In the genomic region with DNA sequence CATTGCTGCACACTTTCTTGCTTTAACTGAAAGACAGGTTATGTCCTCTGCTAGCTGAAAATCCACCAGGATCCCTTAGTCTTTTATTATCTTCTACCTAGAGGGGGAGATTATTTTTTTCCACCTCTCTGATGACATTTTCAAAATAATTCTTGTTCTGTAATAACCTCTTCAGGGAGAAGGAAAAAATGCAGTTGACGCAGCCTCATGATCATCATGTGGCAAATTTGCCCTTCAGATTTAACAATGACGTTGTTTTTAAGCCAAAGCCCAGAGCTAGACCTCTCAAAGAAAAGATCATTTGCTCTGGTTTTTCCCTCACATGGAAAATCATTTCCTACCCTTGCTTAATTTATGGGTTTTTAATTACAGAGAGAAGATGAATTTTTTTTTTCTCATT, we compare ENCODE assay signal across 18 cellular contexts.
"Had no signal": no experiment of that assay in that cellular context is flagged by ENCODE, and none has a peak within 500 bp of the region (broad histone marks: within the 10 kb centered on the region; RNA-seq: fewer than 3 reads in every experiment).

No MANE protein-coding gene starts in this region.

- H3K9me3 ChIP-seq: esophagus muscularis mucosa, gastrocnemius medialis, heart right ventricle, lower lobe of right lung had no signal

- H3K4me1 ChIP-seq: foreskin keratinocyte, gastrocnemius medialis, heart right ventricle, lower lobe of right lung had no signal

- H3K36me3 Mint-ChIP-seq: naive thymus-derived CD4-positive, alpha-beta T cell had no signal

- DNase-seq: dermis blood vessel endothelial cell; dorsolateral prefrontal cortex; effector CD4-positive, alpha-beta T cell; effector memory CD4-positive, alpha-beta T cell; foreskin keratinocyte; gastrocnemius medialis; glutamatergic neuron; heart right ventricle; hippocampal formation; left colon; left ventricle myocardium superior; lower lobe of right lung; mesenchymal stem cell; midbrain; naive thymus-derived CD4-positive, alpha-beta T cell had no signal

- H3K27ac Mint-ChIP-seq: naive thymus-derived CD4-positive, alpha-beta T cell had no signal

- H3K36me3 ChIP-seq: esophagus muscularis mucosa, gastrocnemius medialis, heart right ventricle, lower lobe of right lung had no signal

- H3K4me1 Mint-ChIP-seq: naive thymus-derived CD4-positive, alpha-beta T cell had no signal

- H3K27me3 ChIP-seq: dorsolateral prefrontal cortex, esophagus muscularis mucosa, foreskin keratinocyte, gastrocnemius medialis, heart right ventricle had no signal

- H3K9me3 Mint-ChIP-seq: naive thymus-derived CD4-positive, alpha-beta T cell had no signal

- H3K4me3 Mint-ChIP-seq: naive thymus-derived CD4-positive, alpha-beta T cell had no signal

- H3K4me3 ChIP-seq: coronary artery, dorsolateral prefrontal cortex, esophagus muscularis mucosa, gastrocnemius medialis, heart right ventricle, lower lobe of right lung had no signal

- H3K27ac ChIP-seq: coronary artery, dorsolateral prefrontal cortex, esophagus muscularis mucosa, foreskin keratinocyte, gastrocnemius medialis, heart right ventricle, lower lobe of right lung had no signal

- H3K27me3 Mint-ChIP-seq: naive thymus-derived CD4-positive, alpha-beta T cell had no signal

- ATAC-seq: foreskin keratinocyte; gastrocnemius medialis; heart right ventricle; left colon; left lobe of liver; left ventricle myocardium superior; lower lobe of right lung; naive thymus-derived CD4-positive, alpha-beta T cell had no signal
